11 cellular contexts compared by ENCODE assay signal in genomic region chr3:99747915-99748314, GRCh38.
DNase-seq lines count a peak whose midpoint lies in the region; TF ChIP-seq lines count a peak whose summit lies in the region.
"Had no signal": no experiment of that assay in that cellular context is flagged by ENCODE, and none has a peak within 500 bp of the region (broad histone marks: within the 10 kb centered on the region; RNA-seq: fewer than 3 reads in every experiment).

No MANE protein-coding gene starts in this region.

- POLR2A ChIA-PET in MCF 10A (lab: Yijun Ruan, JAX): interaction anchor here (1.9 kb wide), 1 partner anchor 103 kb away, joined by 4 read pairs; no protein-coding TSS in a partner anchor

- no peak overlapping the region for H3K4me3 Mint-ChIP-seq in MCF 10A (ENCODE audit: unreplicated experiment)
- H3K4me3 Mint-ChIP-seq: central memory CD8-positive, alpha-beta T cell; nephron had no signal

- no peaks in the 10 kb centered on the region for H3K9me3 ChIP-seq in breast epithelium
- H3K9me3 ChIP-seq in tibial nerve: no peaks in the 10 kb centered on the region
- H3K9me3 ChIP-seq: Caco-2 had no signal

- TF ChIP-seq POLR2A in breast epithelium (IDR thresholded peaks at IDR 0.05) (no peak), tibial nerve (IDR thresholded peaks at IDR 0.05) (no peak)

- H3K27me3 Mint-ChIP-seq in MCF 10A (ENCODE audit: insufficient read depth, unreplicated experiment): no peaks in the 10 kb centered on the region
- H3K27me3 Mint-ChIP-seq: central memory CD8-positive, alpha-beta T cell had no signal

- H3K27ac Mint-ChIP-seq in MCF 10A (ENCODE audit: low read depth, unreplicated experiment): no peak overlapping the region
- H3K27ac Mint-ChIP-seq: nephron had no signal

- peak; percentile 49 for DNase-seq in MCF 10A (ENCODE audit: unreplicated experiment)
- no peak for DNase-seq in breast epithelium (ENCODE audit: low spot score in 2 of 2)
- peak; percentile 87 for DNase-seq in SK-MEL-5 (ENCODE audit: low read depth, low spot score)
- peak; percentile 93 for DNase-seq in foreskin melanocyte
- DNase-seq in tibial nerve (ENCODE audit: low spot score in 2 of 2): peak in 1 of 2 donors; percentile 33
- DNase-seq in GF-D8 (lab: John Stamatoyannopoulos, UW): no peak
- no peak for DNase-seq in NCI-H1436 treated with DMSO at 0.1 percent for 48 hours (lab: John Stamatoyannopoulos, UW)
- DNase-seq in NCI-H1436 (lab: John Stamatoyannopoulos, UW): no peak

- H3K36me3 ChIP-seq in breast epithelium: no peaks in the 10 kb centered on the region
- H3K36me3 ChIP-seq in tibial nerve: no peaks in the 10 kb centered on the region

- WGBS in tibial nerve, 2 donors: 34 to 40% methylated on average over 3 of the region's 3 CpGs

- no peaks in the 10 kb centered on the region for H3K9me3 Mint-ChIP-seq in MCF 10A (ENCODE audit: unreplicated experiment)
- H3K9me3 Mint-ChIP-seq: central memory CD8-positive, alpha-beta T cell; nephron had no signal

- intact Hi-C loops in MCF 10A (cut with micrococcal nuclease) (loop anchor here (1.0 kb wide), 2 partner anchors 249 to 634 kb away; no protein-coding TSS in a partner anchor), breast epithelium (cut with DNase I; ENCODE audit: low total_unique reads) (no loop called here)

- H3K4me1 ChIP-seq in breast epithelium (no peaks in the 10 kb centered on the region), tibial nerve (peaks cover 0 to 18% (median 0%) of the 10 kb centered on the region in 4 donors)
- H3K4me1 ChIP-seq: Caco-2 had no signal

- TF ChIP-seq CTCF in MCF 10A (IDR thresholded peaks at IDR 0.05; ENCODE audit: unreplicated experiment) (peak; percentile 39), breast epithelium (IDR thresholded peaks at IDR 0.05) (no peak), tibial nerve (IDR thresholded peaks at IDR 0.05) (peak in 3 of 5 experiments; percentile 22 to 41 (median 26))

- no peak for TF ChIP-seq EP300 in tibial nerve (IDR thresholded peaks at IDR 0.05)

- in situ Hi-C loops in SK-MEL-5 (cut with HindIII; ENCODE audit: low pct_unique_long_range_greater_than_20kb, low sequenced_read_pairs): no loop called here

- H3K27me3 ChIP-seq in breast epithelium (no peaks in the 10 kb centered on the region), tibial nerve (no peaks in the 10 kb centered on the region)

- CTCF ChIA-PET in MCF 10A (lab: Yijun Ruan, JAX): interaction anchor here (0.5 to 6.4 kb wide), 25 partner anchors 9 to 1166 kb away, joined by 3 to 42 read pairs (median 4); partner anchors contain the start of gene COL8A1

- peaks cover 16% of the 10 kb centered on the region for H3K36me3 Mint-ChIP-seq in MCF 10A (ENCODE audit: insufficient read depth, unreplicated experiment)

- H3K27ac ChIP-seq in breast epithelium (no peak overlapping the region), tibial nerve (peak overlapping the region in 1 of 4 donors; percentile 16)

- no TSS peak for BruUV-seq in MCF 10A (replicated peaks; lab: Mats Ljungman, UMichigan)

- H3K4me1 Mint-ChIP-seq in MCF 10A (ENCODE audit: insufficient read depth, unreplicated experiment): peaks cover 14% of the 10 kb centered on the region
- H3K4me1 Mint-ChIP-seq: central memory CD8-positive, alpha-beta T cell; nephron had no signal

- H3K4me3 ChIP-seq in breast epithelium: no peak overlapping the region
- H3K4me3 ChIP-seq in tibial nerve: no peak overlapping the region

Comparison
In these comparisons a context has a peak if more than half of its experiments do, and no peak if none do; other contexts are left out.
1. DNase-seq: peak in MCF 10A (single experiment), SK-MEL-5 (single experiment) and foreskin melanocyte (single experiment); none in breast epithelium (0 of 2), GF-D8 (single experiment), NCI-H1436 treated with DMSO at 0.1 percent for 48 hours (single experiment) and NCI-H1436 (single experiment).
2. CTCF ChIP-seq: peak in MCF 10A (single experiment) and tibial nerve (3 of 5); none in breast epithelium (0 of 3).